ENCODE assay signal across 28 cellular contexts in genomic region chr1:244159646-244160045, GRCh38.
"Had no signal": no experiment of that assay in that cellular context is flagged by ENCODE, and none has a peak within 500 bp of the region (broad histone marks: within the 10 kb centered on the region; RNA-seq: fewer than 3 reads in every experiment).

No MANE protein-coding gene starts in this region.

- H3K27ac ChIP-seq: cardiac muscle cell, coronary artery, dorsolateral prefrontal cortex, WERI-Rb-1 had no signal

- ATAC-seq: activated CD4-positive, CD25-positive, alpha-beta regulatory T cell treated with anti-CD3 and anti-CD28 coated beads, Interleukin-2, amount 50 U/mL, for 24 hours; activated CD8-positive, alpha-beta T cell treated with anti-CD3 and anti-CD28 coated beads for 36 hours; activated T-cell treated with anti-CD3 and anti-CD28 coated beads, Interleukin-2, amount 50 U/mL, for 4 hours; esophagus mucosa; T-helper 17 cell had no signal

- H3K36me3 ChIP-seq: cardiac muscle cell, WERI-Rb-1 had no signal

- H3K36me3 Mint-ChIP-seq: activated naive CD4-positive, alpha-beta T cell treated with anti-CD3 and anti-CD28 coated beads, Interleukin-2, amount 50 U/mL, for 24 hours; activated naive CD8-positive, alpha-beta T cell treated with anti-CD3 and anti-CD28 coated beads, Interleukin-2, amount 10 ng/mL, durations not matched to agents 7 days and 5 days had no signal

- H3K27me3 Mint-ChIP-seq: activated B cell treated with CpG ODN at 0.5 μM for 24 hours; activated CD8-positive, alpha-beta T cell treated with anti-CD3 and anti-CD28 coated beads for 36 hours; activated naive CD4-positive, alpha-beta T cell treated with anti-CD3 and anti-CD28 coated beads, Interleukin-2, amount 50 U/mL, for 24 hours; activated naive CD8-positive, alpha-beta T cell treated with anti-CD3 and anti-CD28 coated beads, Interleukin-2, amount 10 ng/mL, durations not matched to agents 7 days and 5 days; central memory CD8-positive, alpha-beta T cell had no signal

- H3K9me3 Mint-ChIP-seq: activated B cell treated with CpG ODN at 0.5 μM for 24 hours; activated CD8-positive, alpha-beta T cell treated with anti-CD3 and anti-CD28 coated beads for 36 hours; activated naive CD4-positive, alpha-beta T cell treated with anti-CD3 and anti-CD28 coated beads for 36 hours; activated naive CD4-positive, alpha-beta T cell treated with anti-CD3 and anti-CD28 coated beads, Interleukin-2, amount 50 U/mL, for 24 hours; activated naive CD8-positive, alpha-beta T cell treated with anti-CD3 and anti-CD28 coated beads, Interleukin-2, amount 10 ng/mL, durations not matched to agents 7 days and 5 days; activated T-cell treated with anti-CD3 and anti-CD28 coated beads, Interleukin-2, amount 50 U/mL, for 4 hours; activated T-helper 2 cell treated with anti-CD3 and anti-CD28 coated beads, Interferon-gamma antibody, Interleukin-2, Interleukin-4, amounts not matched to agents 10 μg/mL and 5 μg/mL and 100 μg/mL, durations not matched to agents 14 hours and 24 hours and 36 hours; central memory CD8-positive, alpha-beta T cell; dendritic cell treated with granulocyte-macrophage colony-stimulating factor and Interleukin-4, amounts not matched to agents 40 ng/mL and 50 ng/mL, for 4 days; endodermal cell; T-helper 2 cell treated with Interferon-gamma antibody and Interleukin-4, amounts not matched to agents 5 μg/mL and 100 μg/mL, for 36 hours had no signal

- H3K4me1 Mint-ChIP-seq: activated B cell treated with CpG ODN at 0.5 μM for 24 hours; activated naive CD4-positive, alpha-beta T cell treated with anti-CD3 and anti-CD28 coated beads, Interleukin-2, amount 50 U/mL, for 24 hours; activated naive CD8-positive, alpha-beta T cell treated with anti-CD3 and anti-CD28 coated beads, Interleukin-2, amount 10 ng/mL, durations not matched to agents 7 days and 5 days; central memory CD8-positive, alpha-beta T cell; endodermal cell had no signal

- H3K27me3 ChIP-seq: cardiac muscle cell, dorsolateral prefrontal cortex had no signal

- H3K27ac Mint-ChIP-seq: activated B cell treated with CpG ODN at 0.5 μM for 24 hours; activated CD8-positive, alpha-beta T cell treated with anti-CD3 and anti-CD28 coated beads for 36 hours; activated naive CD4-positive, alpha-beta T cell treated with anti-CD3 and anti-CD28 coated beads for 36 hours; activated naive CD4-positive, alpha-beta T cell treated with anti-CD3 and anti-CD28 coated beads, Interleukin-2, amount 50 U/mL, for 24 hours; activated naive CD8-positive, alpha-beta T cell treated with anti-CD3 and anti-CD28 coated beads, Interleukin-2, amount 10 ng/mL, durations not matched to agents 7 days and 5 days; activated T-helper 2 cell treated with anti-CD3 and anti-CD28 coated beads, Interferon-gamma antibody, Interleukin-2, Interleukin-4, amounts not matched to agents 10 μg/mL and 5 μg/mL and 100 μg/mL, durations not matched to agents 14 hours and 24 hours and 36 hours; dendritic cell treated with granulocyte-macrophage colony-stimulating factor and Interleukin-4, amounts not matched to agents 40 ng/mL and 50 ng/mL, for 4 days; endodermal cell; T-helper 17 cell; T-helper 2 cell treated with Interferon-gamma antibody and Interleukin-4, amounts not matched to agents 5 μg/mL and 100 μg/mL, for 36 hours had no signal

- H3K4me3 Mint-ChIP-seq: activated B cell treated with CpG ODN at 0.5 μM for 24 hours; activated CD8-positive, alpha-beta T cell treated with anti-CD3 and anti-CD28 coated beads for 36 hours; activated naive CD4-positive, alpha-beta T cell treated with anti-CD3 and anti-CD28 coated beads for 36 hours; activated naive CD4-positive, alpha-beta T cell treated with anti-CD3 and anti-CD28 coated beads, Interleukin-2, amount 50 U/mL, for 24 hours; activated naive CD8-positive, alpha-beta T cell treated with anti-CD3 and anti-CD28 coated beads, Interleukin-2, amount 10 ng/mL, durations not matched to agents 7 days and 5 days; activated T-cell treated with anti-CD3 and anti-CD28 coated beads, Interleukin-2, amount 50 U/mL, for 4 hours; central memory CD8-positive, alpha-beta T cell; dendritic cell treated with granulocyte-macrophage colony-stimulating factor and Interleukin-4, amounts not matched to agents 40 ng/mL and 50 ng/mL, for 4 days; endodermal cell; T-helper 17 cell; T-helper 2 cell treated with Interferon-gamma antibody and Interleukin-4, amounts not matched to agents 5 μg/mL and 100 μg/mL, for 36 hours had no signal

- DNase-seq: activated B cell treated with CpG ODN at 0.5 μM for 24 hours; activated CD4-positive, alpha-beta T cell treated with anti-CD3 and anti-CD28 coated beads for 48 hours; activated CD4-positive, alpha-beta T cell treated with anti-CD3 and anti-CD28 coated beads, Interleukin-2, amount 50 U/mL, for 1 hour; activated CD4-positive, alpha-beta T cell treated with anti-CD3 and anti-CD28 coated beads, Interleukin-2, amount 50 U/mL, for 48 hours; activated CD8-positive, alpha-beta memory T cell treated with anti-CD3 and anti-CD28 coated beads for 24 hours; activated CD8-positive, alpha-beta T cell treated with anti-CD3 and anti-CD28 coated beads for 36 hours; activated effector memory CD4-positive, alpha-beta T cell treated with anti-CD3 and anti-CD28 coated beads, Interleukin-2, amount 50 U/mL, for 16 hours; activated naive CD4-positive, alpha-beta T cell treated with anti-CD3 and anti-CD28 coated beads for 36 hours; activated naive CD8-positive, alpha-beta T cell treated with anti-CD3 and anti-CD28 coated beads, Interleukin-2, amount 10 ng/mL, durations not matched to agents 7 days and 5 days; activated T-cell treated with anti-CD3 and anti-CD28 coated beads, Interleukin-2, amount 50 U/mL, for 4 hours; amniotic stem cell; anterior cingulate cortex; dorsolateral prefrontal cortex; effector memory CD4-positive, alpha-beta T cell; endodermal cell; foreskin fibroblast; T-helper 1 cell; T-helper 17 cell; WERI-Rb-1 had no signal

- H3K4me3 ChIP-seq: cardiac muscle cell, coronary artery, dorsolateral prefrontal cortex had no signal
